Comparison of ENCODE assay signal across 13 cellular contexts in genomic region chr1:19458815-19459417, GRCh38. TPM values are rescaled to one million over a fixed set of nuclear protein-coding genes. Genes with fewer than 3 reads are reported as not detected.
DNase-seq lines count a peak whose midpoint lies in the region; ATAC-seq and TF ChIP-seq lines count a peak whose summit lies in the region.
"Had no signal": no experiment of that assay in that cellular context is flagged by ENCODE, and none has a peak within 500 bp of the region (broad histone marks: within the 10 kb centered on the region; RNA-seq: fewer than 3 reads in every experiment).

No MANE protein-coding gene starts in this region.

- H3K27ac ChIP-seq in CD8-positive, alpha-beta memory T cell (ENCODE audit: low read depth, low read length): no peak overlapping the region
- H3K27ac ChIP-seq in VCaP: peak overlapping the region; percentile 27; the same call in 1 of the 2 replicates

- H3K4me1 ChIP-seq in CD8-positive, alpha-beta memory T cell (ENCODE audit: insufficient read depth, low read length): peaks cover 100% of the 10 kb centered on the region

- H3K4me1 Mint-ChIP-seq in CD8-positive, alpha-beta memory T cell: peaks cover 88 to 96% (median 96%) of the 10 kb centered on the region in 3 donors

- no peaks in the 10 kb centered on the region for H3K9me3 ChIP-seq in CD8-positive, alpha-beta memory T cell (ENCODE audit: low read length)

- H3K27ac Mint-ChIP-seq in CD8-positive, alpha-beta memory T cell: peak overlapping the region; percentile 77 to 98 (median 90)

- DNase-seq in CD8-positive, alpha-beta memory T cell: no peak
- DNase-seq in Right ventricle myocardium superior (peak; percentile 63), posterior vena cava (ENCODE audit: low spot score) (peak; percentile 62), lower leg skin (ENCODE audit: low spot score in 2 of 2) (no peak), COR-L47 (lab: John Stamatoyannopoulos, UW) (no peak)
- DNase-seq: activated effector memory CD4-positive, alpha-beta T cell treated with Interleukin-2 at 50 U/mL for 16 hours; DMS153; NCI-H510A; retina; SW 1271 had no signal

- TF ChIP-seq POLR2A in lower leg skin (IDR thresholded peaks at IDR 0.05): no peak

- ATAC-seq in Right ventricle myocardium superior (ENCODE audit: poor library complexity) (peak; percentile 74), GM18873 (IDR thresholded peaks at IDR 0.05; ENCODE audit: low FRiP score, unreplicated experiment) (no peak), GM21360 (IDR thresholded peaks at IDR 0.05; ENCODE audit: unreplicated experiment) (no peak)

- CTCF ChIA-PET in CD8-positive, alpha-beta memory T cell (lab: Charles Lee): no interaction called here

- no peaks in the 10 kb centered on the region for H3K9me3 Mint-ChIP-seq in CD8-positive, alpha-beta memory T cell

- H3K36me3 Mint-ChIP-seq in CD8-positive, alpha-beta memory T cell: peaks cover 0 to 13% (median under 1%) of the 10 kb centered on the region in 3 donors

- POLR2A ChIA-PET in CD8-positive, alpha-beta memory T cell (lab: Charles Lee): no interaction called here

- TF ChIP-seq CTCF in VCaP (conservative IDR thresholded peaks at IDR 0.05) (no peak), lower leg skin (IDR thresholded peaks at IDR 0.05) (no peak)

- H3K4me3 ChIP-seq in CD8-positive, alpha-beta memory T cell (ENCODE audit: low read length): peak overlapping the region; percentile 12
- H3K4me3 ChIP-seq in lower leg skin (ENCODE audit: low read depth, poor library complexity, severe bottlenecking): no peak overlapping the region

- peak overlapping the region; percentile 59 to 80 (median 73) for H3K4me3 Mint-ChIP-seq in CD8-positive, alpha-beta memory T cell

- intact Hi-C loops in Right ventricle myocardium superior (cut with DNase I): no loop called here
- intact Hi-C loops in posterior vena cava (cut with DNase I): no loop called here
- intact Hi-C loops in lower leg skin (cut with DNase I; ENCODE audit: low total_unique reads): no loop called here

- no peaks in the 10 kb centered on the region for H3K36me3 ChIP-seq in CD8-positive, alpha-beta memory T cell (ENCODE audit: insufficient read depth, low read length)

- no peaks in the 10 kb centered on the region for H3K27me3 Mint-ChIP-seq in CD8-positive, alpha-beta memory T cell

- H3K27me3 ChIP-seq in CD8-positive, alpha-beta memory T cell (ENCODE audit: insufficient read depth, low read length, poor library complexity, severe bottlenecking): no peaks in the 10 kb centered on the region

- 33 to 36% methylated on average over 6 of the region's 6 CpGs for WGBS in lower leg skin, 2 donors

RNA-seq across cellular contexts. Expression of gene CAPZB, which starts 26.4 kb away (rescaled TPM):
- 100 to 1,000 TPM; 284 to 289 TPM for total RNA-seq in CD8-positive, alpha-beta memory T cell
- 540 TPM for polyA plus RNA-seq in CD8-positive, alpha-beta memory T cell
- total RNA-seq in Right ventricle myocardium superior (222 TPM), posterior vena cava (100 to 1,000 TPM; 255 to 277 TPM), lower leg skin (100 to 1,000 TPM in 2 of 4 donors, 10 to 100 TPM in 2; 84.7 to 124 (median 103) TPM)

Comparison
In these comparisons a context has a peak if more than half of its experiments do, and no peak if none do; other contexts are left out.
1. DNase-seq: peak in Right ventricle myocardium superior (single experiment) and posterior vena cava (single experiment); none in CD8-positive, alpha-beta memory T cell (0 of 5), lower leg skin (0 of 2) and COR-L47 (single experiment).